ENCODE assay signal across 16 cellular contexts in the genomic region with DNA sequence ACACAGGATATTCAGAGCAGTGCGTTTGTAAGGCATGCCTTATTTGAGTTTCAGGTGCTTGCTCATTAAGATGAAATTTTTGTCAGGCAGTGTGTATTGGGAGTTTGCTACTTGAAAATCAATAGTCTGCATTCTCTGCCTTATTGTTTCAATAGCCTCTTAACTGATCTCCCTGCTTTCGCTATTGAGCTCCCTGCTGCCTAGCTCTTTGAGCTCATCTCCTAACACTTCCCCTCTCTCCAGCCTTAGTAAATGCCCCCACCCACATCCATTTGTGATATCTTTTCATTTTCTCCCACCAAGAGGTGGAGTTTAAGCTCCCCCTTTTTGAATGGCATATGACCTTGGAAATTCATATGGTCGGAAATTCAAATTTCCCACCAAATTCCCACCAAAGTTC.
A peak's percentile ranks its signal among the peaks of the same experiment; 100 is the strongest.
DNase-seq lines count a peak whose midpoint lies in the region; ATAC-seq and TF ChIP-seq lines count a peak whose summit lies in the region.
"Had no signal": no experiment of that assay in that cellular context is flagged by ENCODE, and none has a peak within 500 bp of the region (broad histone marks: within the 10 kb centered on the region; RNA-seq: fewer than 3 reads in every experiment).

No MANE protein-coding gene starts in this region.

- TF ChIP-seq POLR2A in prostate gland (IDR thresholded peaks at IDR 0.05) = no peak

- no peaks in the 10 kb centered on the region for H3K9me3 Mint-ChIP-seq in WTC11
- H3K9me3 Mint-ChIP-seq in activated CD8-positive, alpha-beta T cell treated with anti-CD3 and anti-CD28 coated beads, Interleukin-2, amount 10 ng/mL, durations not matched to agents 7 days and 5 days (ENCODE audit: insufficient read depth) = no peaks in the 10 kb centered on the region

- no peaks in the 10 kb centered on the region for H4K20me1 ChIP-seq in GM23248 (ENCODE audit: insufficient read depth)
- H4K20me1 ChIP-seq: BLaER1 had no signal

- no peaks in the 10 kb centered on the region for H3K36me3 Mint-ChIP-seq in WTC11
- no peaks in the 10 kb centered on the region for H3K36me3 Mint-ChIP-seq in activated CD8-positive, alpha-beta T cell treated with anti-CD3 and anti-CD28 coated beads, Interleukin-2, amount 10 ng/mL, durations not matched to agents 7 days and 5 days (ENCODE audit: low read depth)
- H3K36me3 Mint-ChIP-seq: CD8-positive, alpha-beta memory T cell had no signal

- H3F3A ChIP-seq in GM23248 (ENCODE audit: insufficient read depth) = no peaks in the 10 kb centered on the region

- H3K4me2 ChIP-seq in GM23248 (ENCODE audit: unreplicated experiment) = no peak overlapping the region
- H3K4me2 ChIP-seq: BLaER1 had no signal

- no peak for TF ChIP-seq CTCF in WTC11 (IDR thresholded peaks at IDR 0.05)
- no peak for TF ChIP-seq CTCF in lower lobe of right lung (IDR thresholded peaks at IDR 0.05)
- TF ChIP-seq CTCF in prostate gland (IDR thresholded peaks at IDR 0.05) = no peak

- peaks cover 27% of the 10 kb centered on the region for H3K4me1 Mint-ChIP-seq in WTC11
- no peaks in the 10 kb centered on the region for H3K4me1 Mint-ChIP-seq in activated CD8-positive, alpha-beta T cell treated with anti-CD3 and anti-CD28 coated beads, Interleukin-2, amount 10 ng/mL, durations not matched to agents 7 days and 5 days (ENCODE audit: low read depth)
- H3K4me1 Mint-ChIP-seq: CD8-positive, alpha-beta memory T cell had no signal

- H3K36me3 ChIP-seq in iPS-20b (ENCODE audit: insufficient read depth, low read depth, low read length) (no peaks in the 10 kb centered on the region), lower lobe of right lung (no peaks in the 10 kb centered on the region), prostate gland (no peaks in the 10 kb centered on the region), GM23248 (ENCODE audit: low read depth) (no peaks in the 10 kb centered on the region)
- H3K36me3 ChIP-seq: BLaER1, HAP-1 had no signal

- CTCF ChIA-PET in WTC11 (lab: Charles Lee) = no interaction called here
- CTCF ChIA-PET in activated CD8-positive, alpha-beta T cell treated with anti-CD3 and anti-CD28 coated beads, Interleukin-2, amount 10 ng/mL, durations not matched to agents 7 days and 5 days (lab: Charles Lee) = no interaction called here

- no peaks in the 10 kb centered on the region for H3K9me2 ChIP-seq in GM23248 (ENCODE audit: insufficient read depth)

- WGBS in prostate gland = 91% methylated on average over 3 of the region's 3 CpGs
- 44 to 57% methylated on average over 3 of the region's 3 CpGs for WGBS in GM23248 (ENCODE audit: low coverage in 1 of 2, low lambda C conversion rate in 2 of 2, missing lambda C conversion rate in 2 of 2), 2 experiments

- H3K4me3 ChIP-seq in iPS-20b (ENCODE audit: low read length) (peak overlapping the region; percentile 18; the same call in 1 of the 2 replicates), lower lobe of right lung (no peak overlapping the region), prostate gland (no peak overlapping the region), GM23248 (no peak overlapping the region)
- H3K4me3 ChIP-seq: BLaER1, GM12878, HAP-1 had no signal

- peak overlapping the region; percentile 24; the same call in 1 of the 2 replicates for H3K4me3 Mint-ChIP-seq in WTC11
- H3K4me3 Mint-ChIP-seq in activated CD8-positive, alpha-beta T cell treated with anti-CD3 and anti-CD28 coated beads, Interleukin-2, amount 10 ng/mL, durations not matched to agents 7 days and 5 days = no peak overlapping the region
- H3K4me3 Mint-ChIP-seq: CD8-positive, alpha-beta memory T cell had no signal

- H3K27ac Mint-ChIP-seq in WTC11 = no peak overlapping the region
- no peak overlapping the region for H3K27ac Mint-ChIP-seq in activated CD8-positive, alpha-beta T cell treated with anti-CD3 and anti-CD28 coated beads, Interleukin-2, amount 10 ng/mL, durations not matched to agents 7 days and 5 days
- H3K27ac Mint-ChIP-seq: CD8-positive, alpha-beta memory T cell had no signal

- H3K27ac ChIP-seq in iPS-20b (ENCODE audit: low read length) (no peak overlapping the region), lower lobe of right lung (no peak overlapping the region), prostate gland (no peak overlapping the region), GM23248 (no peak overlapping the region)
- H3K27ac ChIP-seq: 22Rv1, BLaER1 had no signal

- H3K9ac ChIP-seq in iPS-20b (ENCODE audit: low read depth, low read length) (no peak overlapping the region), GM23248 (no peak overlapping the region)
- H3K9ac ChIP-seq: BLaER1 had no signal

- ATAC-seq in WTC11 (peak; percentile 88), lower lobe of right lung (no peak)
- ATAC-seq in activated CD8-positive, alpha-beta T cell treated with anti-CD3 and anti-CD28 coated beads, Interleukin-2, amount 10 ng/mL, durations not matched to agents 7 days and 5 days = no peak
- ATAC-seq: GM12878 had no signal

- in situ Hi-C loops in GM23248 (cut with MboI) = no loop called here

- H3K27me3 ChIP-seq in iPS-20b (ENCODE audit: insufficient read depth, low read length) (no peaks in the 10 kb centered on the region), lower lobe of right lung (ENCODE audit: low read depth) (no peaks in the 10 kb centered on the region), prostate gland (replicated peaks; ENCODE audit: insufficient read depth) (no peaks in the 10 kb centered on the region), GM23248 (replicated peaks; ENCODE audit: insufficient read depth) (no peaks in the 10 kb centered on the region)
- H3K27me3 ChIP-seq: BLaER1 had no signal

- intact Hi-C loops in lower lobe of right lung (cut with DNase I) (no loop called here), prostate gland (cut with DNase I) (no loop called here)

- no peaks in the 10 kb centered on the region for H3K79me2 ChIP-seq in GM23248 (ENCODE audit: insufficient read depth)

- H3K4me1 ChIP-seq in iPS-20b (ENCODE audit: insufficient read depth, low read length) = peaks cover 7% of the 10 kb centered on the region; the same call in 1 of the 2 replicates
- H3K4me1 ChIP-seq in lower lobe of right lung = no peaks in the 10 kb centered on the region
- H3K4me1 ChIP-seq in prostate gland (replicated peaks) = no peaks in the 10 kb centered on the region
- no peaks in the 10 kb centered on the region for H3K4me1 ChIP-seq in GM23248 (ENCODE audit: insufficient read depth)
- H3K4me1 ChIP-seq: BLaER1, Caco-2, HAP-1 had no signal

- no peak overlapping the region for H2AFZ ChIP-seq in GM23248

- DNase-seq in NCI-H345 (lab: John Stamatoyannopoulos, UW) = peak; percentile 7
- no peak for DNase-seq in NCI-H345 treated with DMSO at 0.1 percent for 48 hours (lab: John Stamatoyannopoulos, UW; ENCODE audit: unreplicated experiment)
- DNase-seq in WTC11 (ENCODE audit: low spot score) = no peak
- no peak for DNase-seq in activated CD8-positive, alpha-beta T cell treated with anti-CD3 and anti-CD28 coated beads, Interleukin-2, amount 10 ng/mL, durations not matched to agents 7 days and 5 days
- no peak for DNase-seq in lower lobe of right lung
- DNase-seq in prostate gland (ENCODE audit: low spot score) = no peak
- no peak for DNase-seq in GM23248
- DNase-seq: AML-193; Caco-2; CD8-positive, alpha-beta memory T cell; IMR-90 had no signal

- POLR2A ChIA-PET in WTC11 (lab: Charles Lee) = no interaction called here
- POLR2A ChIA-PET in activated CD8-positive, alpha-beta T cell treated with anti-CD3 and anti-CD28 coated beads, Interleukin-2, amount 10 ng/mL, durations not matched to agents 7 days and 5 days (lab: Charles Lee) = no interaction called here

- no peaks in the 10 kb centered on the region for H3K9me3 ChIP-seq in iPS-20b (ENCODE audit: insufficient read depth, low read depth, low read length)
- H3K9me3 ChIP-seq in lower lobe of right lung = no peaks in the 10 kb centered on the region
- no peaks in the 10 kb centered on the region for H3K9me3 ChIP-seq in prostate gland
- no peaks in the 10 kb centered on the region for H3K9me3 ChIP-seq in GM23248 (ENCODE audit: low read depth)
- H3K9me3 ChIP-seq: BLaER1, Caco-2, HAP-1 had no signal

- no peaks in the 10 kb centered on the region for H3K27me3 Mint-ChIP-seq in WTC11 (ENCODE audit: low read depth)
- H3K27me3 Mint-ChIP-seq in activated CD8-positive, alpha-beta T cell treated with anti-CD3 and anti-CD28 coated beads, Interleukin-2, amount 10 ng/mL, durations not matched to agents 7 days and 5 days (ENCODE audit: low read depth) = no peaks in the 10 kb centered on the region
- H3K27me3 Mint-ChIP-seq: CD8-positive, alpha-beta memory T cell had no signal

TF ChIP-seq in WTC11, 78 proteins besides CTCF, POLR2A, EP300 and RAD21 (continues in another document):
- no peak for TF ChIP-seq NR1H2 (CRISPR knock-in tag; IDR thresholded peaks at IDR 0.05)
- TF ChIP-seq, protein P1, sequence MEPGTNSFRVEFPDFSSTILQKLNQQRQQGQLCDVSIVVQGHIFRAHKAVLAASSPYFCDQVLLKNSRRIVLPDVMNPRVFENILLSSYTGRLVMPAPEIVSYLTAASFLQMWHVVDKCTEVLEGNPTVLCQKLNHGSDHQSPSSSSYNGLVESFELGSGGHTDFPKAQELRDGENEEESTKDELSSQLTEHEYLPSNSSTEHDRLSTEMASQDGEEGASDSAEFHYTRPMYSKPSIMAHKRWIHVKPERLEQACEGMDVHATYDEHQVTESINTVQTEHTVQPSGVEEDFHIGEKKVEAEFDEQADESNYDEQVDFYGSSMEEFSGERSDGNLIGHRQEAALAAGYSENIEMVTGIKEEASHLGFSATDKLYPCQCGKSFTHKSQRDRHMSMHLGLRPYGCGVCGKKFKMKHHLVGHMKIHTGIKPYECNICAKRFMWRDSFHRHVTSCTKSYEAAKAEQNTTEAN (CRISPR knock-in tag; IDR thresholded peaks at IDR 0.05) = no peak
